Comparison of ENCODE assay signal across 8 cellular contexts in the genomic region with DNA sequence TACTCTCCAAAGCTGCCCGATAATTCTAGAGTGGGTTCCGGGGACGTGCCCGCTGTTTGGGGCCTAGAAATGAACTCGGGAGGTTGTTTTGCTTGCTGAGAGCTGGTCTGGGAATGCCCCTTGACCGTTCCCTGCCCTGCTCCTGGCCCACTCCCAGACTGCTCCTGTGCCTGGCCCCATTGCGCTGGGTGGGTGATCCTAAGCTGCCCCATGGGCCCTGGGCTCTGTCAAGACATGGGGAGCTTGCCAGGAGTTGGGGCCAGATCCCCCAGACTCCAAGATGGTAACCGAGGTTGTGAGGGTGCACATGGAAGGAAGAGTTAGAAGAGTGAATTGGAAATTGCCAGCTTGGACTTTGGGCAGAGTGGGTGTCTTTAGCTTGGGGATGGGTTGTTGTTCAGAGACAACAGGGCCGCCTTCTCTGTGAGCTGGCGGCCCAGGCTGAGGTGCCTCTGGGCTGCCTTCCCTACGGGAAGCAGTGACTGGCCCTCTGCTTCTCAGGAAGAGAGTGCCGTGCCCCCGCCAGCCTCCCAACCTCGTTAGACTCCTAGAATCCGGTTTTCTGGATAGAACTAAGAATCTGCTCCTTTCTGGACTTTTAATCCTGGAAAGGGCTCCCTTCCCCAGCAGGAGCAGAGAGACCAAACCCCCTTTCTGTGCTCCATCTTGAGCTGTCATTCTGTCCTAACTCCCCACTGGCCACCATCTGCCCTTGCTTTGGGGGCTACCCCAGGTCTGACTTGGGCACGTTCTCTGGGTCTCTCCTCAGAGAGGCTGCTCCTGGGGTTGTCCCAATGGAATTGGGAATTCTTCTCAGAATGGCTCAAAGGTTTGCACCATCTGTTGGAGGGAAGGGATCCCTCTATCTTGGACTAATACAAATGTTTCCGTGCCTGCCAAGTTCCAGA. TPM values are rescaled to one million over a fixed set of nuclear protein-coding genes. Genes with fewer than 3 reads are reported as not detected.
DNase-seq lines count a peak whose midpoint lies in the region; ATAC-seq, FAIRE-seq and TF ChIP-seq lines count a peak whose summit lies in the region.

No MANE protein-coding gene starts in this region.

- peaks cover 77% of the 10 kb centered on the region for H3K4me1 Mint-ChIP-seq in chondrocyte (ENCODE audit: low read depth)
- H3K4me1 Mint-ChIP-seq in naive thymus-derived CD4-positive, alpha-beta T cell, result peaks cover 21 to 35% (median 29%) of the 10 kb centered on the region in 7 donors

- peak overlapping the region; percentile 94 for H3K4me2 ChIP-seq in A549

- H3K27ac ChIP-seq in A549, result peak overlapping the region; percentile 98; a peak in 4 of 6 replicates
- H3K27ac ChIP-seq in naive thymus-derived CD4-positive, alpha-beta T cell (ENCODE audit: low read depth, low read length), result no peak overlapping the region

- no peaks in the 10 kb centered on the region for H3K27me3 Mint-ChIP-seq in chondrocyte (ENCODE audit: low read depth)
- H3K27me3 Mint-ChIP-seq in naive thymus-derived CD4-positive, alpha-beta T cell, result no peaks in the 10 kb centered on the region

- TF ChIP-seq POLR2A in A549 (IDR thresholded peaks at IDR 0.05; ENCODE audit: low read length), result no peak

- 88% methylated on average over 16 of the region's 17 CpGs for WGBS in A549 (ENCODE audit: missing lambda C conversion rate)

- no peak for DNase-seq in A549 (ENCODE audit: low read depth in 1 of 2, low spot score in 1 of 2)
- DNase-seq in HFF-Myc (ENCODE audit: extremely low read depth, low read depth), result no peak
- DNase-seq in chondrocyte (ENCODE audit: low spot score), result peak; percentile 79
- no peak for DNase-seq in naive thymus-derived CD4-positive, alpha-beta T cell
- no peak for DNase-seq in NCI-H187 treated with DMSO at 0.1 percent for 48 hours (lab: John Stamatoyannopoulos, UW)
- DNase-seq in ecto neural progenitor cell (ENCODE audit: low spot score), result no peak

- peak overlapping the region; percentile 89 for H3K27ac Mint-ChIP-seq in chondrocyte (ENCODE audit: unreplicated experiment)
- peak overlapping the region in 2 of 9 donors; percentile 8 to 33 for H3K27ac Mint-ChIP-seq in naive thymus-derived CD4-positive, alpha-beta T cell

- no peak for TF ChIP-seq EP300 in A549 (IDR thresholded peaks at IDR 0.05)

- H3K9me3 Mint-ChIP-seq in chondrocyte (ENCODE audit: low read depth), result no peaks in the 10 kb centered on the region
- H3K9me3 Mint-ChIP-seq in naive thymus-derived CD4-positive, alpha-beta T cell, result peaks cover 0 to 2% (median 0%) of the 10 kb centered on the region in 11 donors

- H3K4me3 Mint-ChIP-seq in chondrocyte (ENCODE audit: unreplicated experiment), result peak overlapping the region; percentile 80
- peak overlapping the region; percentile 45 to 90 (median 72) for H3K4me3 Mint-ChIP-seq in naive thymus-derived CD4-positive, alpha-beta T cell

- intact Hi-C loops in naive thymus-derived CD4-positive, alpha-beta T cell (cut with micrococcal nuclease), result loop anchor here (5.0 to 10.0 kb wide), 2 partner anchors 470 to 473 kb away; partner anchors contain the start of gene HYLS1 (in 2 of the 2)

- H3K27me3 ChIP-seq in naive thymus-derived CD4-positive, alpha-beta T cell (ENCODE audit: control insufficient read depth in 2 of 2, insufficient read depth in 2 of 2, low read length in 2 of 2), result no peaks in the 10 kb centered on the region

- TF ChIP-seq RAD21 in A549 (conservative IDR thresholded peaks at IDR 0.05 in 1 of 2, IDR thresholded peaks at IDR 0.05 in 1 of 2), result no peak

- ATAC-seq in A549, result no peak
- no peak for ATAC-seq in naive thymus-derived CD4-positive, alpha-beta T cell
- ATAC-seq in HG03565 (IDR thresholded peaks at IDR 0.05; ENCODE audit: unreplicated experiment), result no peak
- ATAC-seq in GM18517 (IDR thresholded peaks at IDR 0.05; ENCODE audit: unreplicated experiment), result no peak

- CTCF ChIA-PET in A549 (lab: Yijun Ruan, JAX), result interaction anchor here (1.3 to 1.4 kb wide), 3 partner anchors 47 to 124 kb away, joined by 4 to 6 read pairs (median 4); no protein-coding TSS in a partner anchor
- CTCF ChIA-PET in naive thymus-derived CD4-positive, alpha-beta T cell (lab: Charles Lee), result interaction anchor here (0.6 kb wide), 1 partner anchor 47 kb away, joined by 4 read pairs; no protein-coding TSS in a partner anchor

- H3K36me3 Mint-ChIP-seq in chondrocyte (ENCODE audit: low read depth), result no peaks in the 10 kb centered on the region
- H3K36me3 Mint-ChIP-seq in naive thymus-derived CD4-positive, alpha-beta T cell, result peaks cover 0 to 12% (median 0%) of the 10 kb centered on the region in 5 donors

- POLR2A ChIA-PET in A549 (lab: Yijun Ruan, JAX), result no interaction called here
- POLR2A ChIA-PET in naive thymus-derived CD4-positive, alpha-beta T cell (lab: Charles Lee), result no interaction called here

- TF ChIP-seq CTCF in A549 (IDR thresholded peaks at IDR 0.05), result no peak
- TF ChIP-seq CTCF in HFF-Myc (IDR thresholded peaks at IDR 0.05; ENCODE audit: low read depth, low read length, missing control alignments), result no peak
- no peak for TF ChIP-seq CTCF in chondrocyte (IDR thresholded peaks at IDR 0.05)

- no peaks in the 10 kb centered on the region for H3K36me3 ChIP-seq in naive thymus-derived CD4-positive, alpha-beta T cell (ENCODE audit: control insufficient read depth in 2 of 3, insufficient read depth in 3 of 3, low read length in 3 of 3)

- no peaks in the 10 kb centered on the region for H3K9me3 ChIP-seq in A549
- H3K9me3 ChIP-seq in naive thymus-derived CD4-positive, alpha-beta T cell (ENCODE audit: control insufficient read depth in 2 of 3, low read length in 3 of 3), result no peaks in the 10 kb centered on the region

- FAIRE-seq in A549 (lab: Jason Lieb, UNC), result no peak

- H3K4me3 ChIP-seq in A549 (peak overlapping the region; percentile 92; the same call in 2 of the 3 replicates), HFF-Myc (replicated peaks; ENCODE audit: low read depth, low read length) (peak overlapping the region; percentile 60)
- no peak overlapping the region for H3K4me3 ChIP-seq in naive thymus-derived CD4-positive, alpha-beta T cell (ENCODE audit: low read length)

- H3K4me1 ChIP-seq in A549, result peaks cover 40% of the 10 kb centered on the region
- H3K4me1 ChIP-seq in naive thymus-derived CD4-positive, alpha-beta T cell (ENCODE audit: control insufficient read depth in 2 of 2, insufficient read depth in 2 of 2, low read length in 2 of 2), result peaks cover 8 to 14% of the 10 kb centered on the region in 2 donors

TF ChIP-seq in A549, 52 proteins besides CTCF, POLR2A, EP300 and RAD21 (continues in another document):
- no peak for TF ChIP-seq SREBF2 (IDR thresholded peaks at IDR 0.05)
- TF ChIP-seq, protein P1, sequence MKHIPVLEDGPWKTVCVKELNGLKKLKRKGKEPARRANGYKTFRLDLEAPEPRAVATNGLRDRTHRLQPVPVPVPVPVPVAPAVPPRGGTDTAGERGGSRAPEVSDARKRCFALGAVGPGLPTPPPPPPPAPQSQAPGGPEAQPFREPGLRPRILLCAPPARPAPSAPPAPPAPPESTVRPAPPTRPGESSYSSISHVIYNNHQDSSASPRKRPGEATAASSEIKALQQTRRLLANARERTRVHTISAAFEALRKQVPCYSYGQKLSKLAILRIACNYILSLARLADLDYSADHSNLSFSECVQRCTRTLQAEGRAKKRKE (CRISPR knock-in tag; IDR thresholded peaks at IDR 0.05; ENCODE audit: low read depth), result no peak
- no peak for TF ChIP-seq FOSL2 (IDR thresholded peaks at IDR 0.05)
- no peak for TF ChIP-seq FOSL2 (CRISPR knock-in tag; IDR thresholded peaks at IDR 0.05)
- TF ChIP-seq GATA3 (IDR thresholded peaks at IDR 0.05; ENCODE audit: borderline replicate concordance), result no peak
- no peak for TF ChIP-seq EHMT2 (IDR thresholded peaks at IDR 0.05; ENCODE audit: low read depth)
- no peak for TF ChIP-seq POLR2AphosphoS2 (conservative IDR thresholded peaks at IDR 0.05; ENCODE audit: low read length)
- TF ChIP-seq KDM5A (IDR thresholded peaks at IDR 0.05), result no peak
- TF ChIP-seq TP53 (CRISPR knock-in tag; IDR thresholded peaks at IDR 0.05), result no peak
- no peak for TF ChIP-seq ZSCAN20 (CRISPR knock-in tag; IDR thresholded peaks at IDR 0.05)
- TF ChIP-seq CHD2 (IDR thresholded peaks at IDR 0.05; ENCODE audit: low read length, partially characterized antibody), result no peak
- TF ChIP-seq MYC (IDR thresholded peaks at IDR 0.05; ENCODE audit: borderline replicate concordance, low read length), result no peak
- no peak for TF ChIP-seq FOSB (CRISPR knock-in tag; IDR thresholded peaks at IDR 0.05)
- no peak for TF ChIP-seq HEYL (CRISPR knock-in tag; IDR thresholded peaks at IDR 0.05)
- TF ChIP-seq PBX3 (IDR thresholded peaks at IDR 0.05), result no peak
- no peak for TF ChIP-seq CEBPB (IDR thresholded peaks at IDR 0.05)
- TF ChIP-seq ZC3H11A (IDR thresholded peaks at IDR 0.05), result no peak

RNA-seq across cellular contexts. Expression of gene ST3GAL4, which starts 1.8 kb away (rescaled TPM):
- polyA plus RNA-seq in A549 (2011; rRNA removed) (11.9 and 17.3 TPM in 2 replicates), A549 (2017; fragmentation: RNase III; extraction: RNeasy Plus Mini Kit Qiagen cat#74134 plus additional on column Dnase treatment) (16.5 to 19.7 TPM (median 17.5 TPM) in 3 replicates)
- polyA plus RNA-seq in A549 (2012; cell fraction: cytosol; rRNA removed), result 25.4 and 31.5 TPM in 2 replicates
- 28.4 and 28.9 TPM in 2 replicates for polyA plus RNA-seq in A549 (2012; cell fraction: nucleus; rRNA removed)
- 17.9 and 19.2 TPM in 2 replicates for polyA minus RNA-seq in A549 (2011; rRNA and poly(A)+ RNA removed)
- total RNA-seq in chondrocyte, result 30.7 to 75.9 TPM (median 30.9 TPM) in 3 replicates
- total RNA-seq in naive thymus-derived CD4-positive, alpha-beta T cell, result 10 to 100 TPM in 1 of 5 experiments, 1 to 10 TPM in 4; 2.7 to 13.4 (median 4.7) TPM
- polyA plus RNA-seq in naive thymus-derived CD4-positive, alpha-beta T cell, result 1 to 10 TPM; 4.0 to 4.1 TPM

RNA-seq across cellular contexts. Expression of gene DCPS, which starts 53.4 kb away (rescaled TPM):
- polyA plus RNA-seq in A549 (2011; rRNA removed) (21.3 and 23.0 TPM in 2 replicates), A549 (2017; fragmentation: RNase III; extraction: RNeasy Plus Mini Kit Qiagen cat#74134 plus additional on column Dnase treatment) (17.0 to 17.9 TPM (median 17.8 TPM) in 3 replicates)
- 40.2 and 41.6 TPM in 2 replicates for polyA plus RNA-seq in A549 (2012; cell fraction: cytosol; rRNA removed)
- polyA plus RNA-seq in A549 (2012; cell fraction: nucleus; rRNA removed), result 33.1 and 39.1 TPM in 2 replicates
- 15.8 and 17.7 TPM in 2 replicates for polyA minus RNA-seq in A549 (2011; rRNA and poly(A)+ RNA removed)
- 12.3 to 14.8 TPM (median 12.4 TPM) in 3 replicates for total RNA-seq in chondrocyte
- total RNA-seq in naive thymus-derived CD4-positive, alpha-beta T cell, result 10 to 100 TPM; 11.0 to 37.2 (median 17.4) TPM
- polyA plus RNA-seq in naive thymus-derived CD4-positive, alpha-beta T cell, result 10 to 100 TPM; 37.9 to 39.2 TPM
